In genomic region chr7:105639677-105640493, GRCh38 we compare ENCODE assay signal across 1 cellular context.
TF ChIP-seq lines count a peak whose summit lies in the region.

No MANE protein-coding gene starts in this region.

TF ChIP-seq in GM23338, 12 proteins besides CTCF, POLR2A, EP300 and RAD21 (continued from another document):
- TF ChIP-seq ZNF462 (CRISPR knock-in tag; IDR thresholded peaks at IDR 0.05): no peak
- no peak for TF ChIP-seq JUNB (IDR thresholded peaks at IDR 0.05; ENCODE audit: unreplicated experiment)
- TF ChIP-seq STAT1 (IDR thresholded peaks at IDR 0.05; ENCODE audit: unreplicated experiment): no peak
- TF ChIP-seq EZH2 (IDR thresholded peaks at IDR 0.05; ENCODE audit: low read depth, unreplicated experiment): no peak
- no peak for TF ChIP-seq CREB1 (CRISPR knock-in tag; IDR thresholded peaks at IDR 0.05; ENCODE audit: low read depth)
- no peak for TF ChIP-seq ETS1 (IDR thresholded peaks at IDR 0.05)
